4 cellular contexts compared by ENCODE assay signal in the genomic region with DNA sequence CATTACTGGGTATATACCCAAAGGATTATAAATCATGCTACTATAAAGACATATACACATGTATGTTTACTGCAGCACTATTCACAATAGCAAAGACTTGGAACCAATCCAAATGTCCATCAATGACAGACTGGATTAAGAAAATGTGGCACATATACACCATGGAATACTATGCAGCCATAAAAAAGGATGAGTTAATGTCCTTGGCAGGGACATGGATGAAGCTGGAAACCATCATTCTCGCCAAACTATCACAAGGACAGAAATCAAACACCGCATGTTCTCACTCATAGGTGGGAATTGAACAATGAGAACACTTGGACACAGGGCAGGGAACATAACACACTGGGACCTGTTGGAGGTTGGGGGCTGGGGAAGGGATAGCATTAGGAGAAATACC. TPM values are rescaled to one million over a fixed set of nuclear protein-coding genes. Genes with fewer than 3 reads are reported as not detected.
DNase-seq lines count a peak whose midpoint lies in the region; ATAC-seq, FAIRE-seq and TF ChIP-seq lines count a peak whose summit lies in the region.
"Not testable (repeated sequence)": the region's sequence is repeated elsewhere in the genome, so short reads cannot be mapped to it uniquely, and the experiment has no call there.

No MANE protein-coding gene starts in this region.

- not testable (repeated sequence) for H3K4me3 Mint-ChIP-seq in activated naive CD8-positive, alpha-beta T cell

- intact Hi-C loops in K562 (cut with micrococcal nuclease), result not testable (repeated sequence)

- not testable (repeated sequence) for H3K23ac ChIP-seq in trophoblast cell (ENCODE audit: low read length)

- CTCF ChIA-PET in HEK293 (lab: Yijun Ruan, JAX); K562 (lab: Yijun Ruan, JAX; ENCODE audit: low intra/inter-chr PET ratio): not testable (repeated sequence)

- H3K14ac ChIP-seq in trophoblast cell (ENCODE audit: low read length), result not testable (repeated sequence)

- H3K18ac ChIP-seq in trophoblast cell (ENCODE audit: low read length), result not testable (repeated sequence)

- not testable (repeated sequence) for ATAC-seq in K562

- in situ Hi-C loops in K562 (cut with MboI), result not testable (repeated sequence)

- not testable (repeated sequence) for H3K9me3 ChIP-seq in HEK293 (ENCODE audit: control insufficient read depth, insufficient read depth, low read depth, low read length); K562 (replicated peaks; ENCODE audit: control insufficient read depth, insufficient read depth, low read depth, low read length); trophoblast cell (ENCODE audit: insufficient read depth, low read depth, low read length)

- peak overlapping the region; percentile 69 for H3K4ac ChIP-seq in trophoblast cell (ENCODE audit: low read depth, low read length)

- not testable (repeated sequence) for DNase-seq in K562 (ENCODE audit: extremely low read depth in 1 of 4, low spot score in 3 of 4); trophoblast cell

- H3K36me3 ChIP-seq in HEK293 (ENCODE audit: control insufficient read depth in 2 of 2, insufficient read depth in 1 of 2, low read length in 2 of 2), result peaks cover 0 to 18% of the 10 kb centered on the region in 2 experiments; a peak in 1 of 3 replicates
- H3K36me3 ChIP-seq in K562 (ENCODE audit: control insufficient read depth, insufficient read depth, low read length); trophoblast cell (ENCODE audit: control insufficient read depth in 1 of 2, insufficient read depth in 2 of 2, low read length in 2 of 2): not testable (repeated sequence)

- not testable (repeated sequence) for H3K27me3 ChIP-seq in K562 (ENCODE audit: control insufficient read depth in 2 of 2, insufficient read depth in 2 of 2, low read length in 2 of 2); trophoblast cell (ENCODE audit: insufficient read depth, low read length)

- H3K4me1 ChIP-seq in HEK293 (ENCODE audit: control insufficient read depth, insufficient read depth, low read length); K562 (replicated peaks in 1 of 2; ENCODE audit: control insufficient read depth in 2 of 2, insufficient read depth in 2 of 2, low read length in 2 of 2); trophoblast cell (ENCODE audit: control insufficient read depth in 1 of 2, insufficient read depth in 2 of 2, low read length in 2 of 2): not testable (repeated sequence)

- not testable (repeated sequence) for H2BK120ac ChIP-seq in trophoblast cell (ENCODE audit: insufficient read depth, low read length, poor library complexity)

- H4K20me1 ChIP-seq in K562 (replicated peaks; ENCODE audit: control insufficient read depth, insufficient read depth, low read length), result not testable (repeated sequence)

- TF ChIP-seq EP300 in K562 (IDR thresholded peaks at IDR 0.05; ENCODE audit: low read length), result not testable (repeated sequence)

- H3K4me1 Mint-ChIP-seq in activated naive CD8-positive, alpha-beta T cell (ENCODE audit: low read depth), result peaks cover 30% of the 10 kb centered on the region

- H3K79me2 ChIP-seq in K562 (ENCODE audit: control insufficient read depth, insufficient read depth, low read length), result peaks cover 42% of the 10 kb centered on the region
- H3K79me2 ChIP-seq in trophoblast cell (ENCODE audit: control insufficient read depth, insufficient read depth, low read length, poor library complexity), result not testable (repeated sequence)

- 46% methylated on average over 2 of the region's 2 CpGs for WGBS in K562 (ENCODE audit: insufficient coverage, low coverage, missing lambda C conversion rate)
- WGBS in trophoblast cell (ENCODE audit: extremely low coverage, insufficient coverage, insufficient read length), result no CpG with 5 or more reads among the region's 2 CpGs

- POLR2A ChIA-PET in HEK293 (lab: Yijun Ruan, JAX); K562 (lab: Yijun Ruan, JAX): not testable (repeated sequence)

- not testable (repeated sequence) for H4K91ac ChIP-seq in trophoblast cell (ENCODE audit: low read depth, low read length)

- not testable (repeated sequence) for H3K9me1 ChIP-seq in K562 (ENCODE audit: control insufficient read depth, insufficient read depth, low read length)

- not testable (repeated sequence) for H3K4me2 ChIP-seq in K562 (ENCODE audit: insufficient read depth, low read length); trophoblast cell (ENCODE audit: low read length)

- not testable (repeated sequence) for H3K9ac ChIP-seq in K562 (ENCODE audit: insufficient read depth in 1 of 2, low read depth in 2 of 2, low read length in 2 of 2); trophoblast cell (ENCODE audit: low read length)

- not testable (repeated sequence) for TF ChIP-seq CTCF in HEK293 (tag by site-specific recombination; IDR thresholded peaks at IDR 0.05); K562 (IDR thresholded peaks at IDR 0.05 in 2 of 3, conservative IDR thresholded peaks at IDR 0.05 in 1 of 3; ENCODE audit: insufficient read depth in 2 of 3, low read depth in 1 of 3, low read length in 3 of 3)

- not testable (repeated sequence) for H2AFZ ChIP-seq in K562 (ENCODE audit: low read depth, low read length); trophoblast cell (ENCODE audit: insufficient read depth, low read length, poor library complexity)

- H4K12ac ChIP-seq in trophoblast cell (ENCODE audit: low read depth, low read length), result not testable (repeated sequence)

- H4K8ac ChIP-seq in trophoblast cell (ENCODE audit: low read depth, low read length), result not testable (repeated sequence)

- not testable (repeated sequence) for H3K9me3 Mint-ChIP-seq in activated naive CD8-positive, alpha-beta T cell (ENCODE audit: low read depth)

- H3K27ac Mint-ChIP-seq in activated naive CD8-positive, alpha-beta T cell, result peak overlapping the region; percentile 54

- H2BK5ac ChIP-seq in trophoblast cell (ENCODE audit: low read depth, low read length, poor library complexity), result not testable (repeated sequence)

- H3K36me3 Mint-ChIP-seq in activated naive CD8-positive, alpha-beta T cell, result peaks cover 11% of the 10 kb centered on the region

- H3K4me3 ChIP-seq in HEK293 (ENCODE audit: low read depth, low read length); K562; trophoblast cell (ENCODE audit: low read depth, low read length): not testable (repeated sequence)

- H2AK5ac ChIP-seq in trophoblast cell (ENCODE audit: low read length), result not testable (repeated sequence)

- TF ChIP-seq POLR2A in K562 (conservative IDR thresholded peaks at IDR 0.05), result not testable (repeated sequence)

- FAIRE-seq in K562 (lab: Jason Lieb, UNC), result not testable (repeated sequence)

- TF ChIP-seq RAD21 in K562 (CRISPR knock-in tag; conservative IDR thresholded peaks at IDR 0.05 in 1 of 2, IDR thresholded peaks at IDR 0.05 in 1 of 2), result not testable (repeated sequence)

- not testable (repeated sequence) for BruUV-seq in K562 (replicated peaks; lab: Mats Ljungman, UMichigan)

- not testable (repeated sequence) for H3K79me1 ChIP-seq in trophoblast cell (ENCODE audit: low read length)

- H3K27me3 Mint-ChIP-seq in activated naive CD8-positive, alpha-beta T cell, result not testable (repeated sequence)

- H3K27ac ChIP-seq in HEK293 (ENCODE audit: extremely low read depth, low read depth, low read length); K562 (ENCODE audit: extremely low read depth, low read depth, low read length); trophoblast cell (ENCODE audit: low read depth, low read length): not testable (repeated sequence)

- H2BK12ac ChIP-seq in trophoblast cell (ENCODE audit: low read length), result not testable (repeated sequence)

TF ChIP-seq in HEK293, 187 proteins besides CTCF, POLR2A, EP300 and RAD21:
- TF ChIP-seq ZNF146 (tag by site-specific recombination; IDR thresholded peaks at IDR 0.05), result peak; percentile 91

TF ChIP-seq in K562, 482 proteins besides CTCF, POLR2A, EP300 and RAD21:
- 0 out of 2 replicates have a peak, but pooled peaks have one; percentile 21 for TF ChIP-seq BCOR (IDR thresholded peaks at IDR 0.05)
- TF ChIP-seq NFIC (IDR thresholded peaks at IDR 0.05), result peak; percentile 12; the same call in 1 of the 2 replicates
- TF ChIP-seq KDM1A (IDR thresholded peaks at IDR 0.05), result 0 out of 4 replicates have a peak, but pooled peaks of 1 of the 2 experiments have one; percentile 22
- TF ChIP-seq ZNF146 (CRISPR knock-in tag; IDR thresholded peaks at IDR 0.05; ENCODE audit: unreplicated experiment), result peak; percentile 78

RNA-seq across cellular contexts. Expression of a gene that starts 6.4 kb away (rescaled TPM):
- total RNA-seq in K562 (2011; cell fraction: chromatin; rRNA removed; ENCODE audit: low replicate concordance), result 6.6 and 31.8 TPM in 2 replicates
- total RNA-seq in K562 (2011; cell fraction: nucleolus; rRNA removed), result 5.2 and 8.0 TPM in 2 replicates
- 7.3 and 12.3 TPM in 2 replicates for total RNA-seq in K562 (2011; cell fraction: nucleoplasm; rRNA removed)
- total RNA-seq in K562 (2014; rRNA removed) (8.0 and 9.9 TPM in 2 replicates), K562 (2014; rRNA removed; fragmentation: Illumina TruSeq; extraction: Trizol) (16.3 and 19.7 TPM in 2 replicates), K562 (2015; rRNA removed; fragmentation: Illumina TruSeq; extraction: Trizol) (15.4 and 16.0 TPM in 2 replicates), K562 (2021) (10.5 and 11.2 TPM in 2 replicates)
- polyA plus RNA-seq in K562 (2011; rRNA removed) (9.6 and 11.4 TPM in 2 replicates), K562 (2014; fragmentation: Illumina TruSeq; extraction: Trizol) (8.1 and 9.7 TPM in 2 replicates), K562 (2014; fragmentation: Nextera tagmentation; extraction: Ambion mirVana) (1 to 10 TPM; 4.0 to 4.8 TPM), K562 (2014; rRNA removed) (8.9 and 9.7 TPM in 2 replicates)
- polyA plus RNA-seq in K562 (2011; cell fraction: cytosol; rRNA removed), result 2.3 and 4.6 TPM in 2 replicates
- 13.4 and 18.6 TPM in 2 replicates for polyA plus RNA-seq in K562 (2011; cell fraction: nucleus; rRNA removed)
- 7.7 and 11.4 TPM in 2 replicates for polyA plus RNA-seq in K562 (2012)
- 22.0 and 36.0 TPM in 2 replicates for polyA minus RNA-seq in K562 (2011; rRNA and poly(A)+ RNA removed)
- 9.9 and 16.7 TPM in 2 replicates for polyA minus RNA-seq in K562 (2011; cell fraction: cytosol; rRNA and poly(A)+ RNA removed)
- polyA minus RNA-seq in K562 (2011; cell fraction: nucleus; rRNA and poly(A)+ RNA removed), result 7.9 and 20.9 TPM in 2 replicates
- polyA plus RNA-seq in trophoblast cell (2013), result 31.7 and 33.9 TPM in 2 replicates
